9 cellular contexts compared by ENCODE assay signal in the genomic region with DNA sequence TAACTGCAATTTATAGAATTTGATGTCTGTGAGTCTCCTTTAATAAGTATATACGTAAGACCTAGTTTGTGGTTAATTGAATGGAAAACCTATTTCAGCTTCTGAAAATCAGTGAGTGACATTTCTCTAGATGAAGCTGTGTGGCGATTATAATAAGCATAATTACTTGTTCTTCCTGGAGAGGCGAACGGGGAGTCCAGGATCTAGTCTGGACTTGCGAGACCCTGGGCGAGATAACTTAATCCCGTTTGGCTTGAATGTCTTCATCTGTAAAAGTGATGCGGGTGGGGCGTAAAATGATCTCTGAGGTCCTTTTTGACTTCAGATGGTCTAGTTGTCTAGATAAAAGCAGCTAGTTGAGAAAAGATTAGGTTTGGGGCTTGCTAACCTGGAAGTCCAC. TPM values are rescaled to one million over a fixed set of nuclear protein-coding genes. Genes with fewer than 3 reads are reported as not detected.
DNase-seq lines count a peak whose midpoint lies in the region; ATAC-seq and TF ChIP-seq lines count a peak whose summit lies in the region.
"Had no signal": no experiment of that assay in that cellular context is flagged by ENCODE, and none has a peak within 500 bp of the region (broad histone marks: within the 10 kb centered on the region; RNA-seq: fewer than 3 reads in every experiment).

No MANE protein-coding gene starts in this region.

- no peaks in the 10 kb centered on the region for H3K36me3 Mint-ChIP-seq in IgD-negative memory B cell
- no peaks in the 10 kb centered on the region for H3K36me3 Mint-ChIP-seq in central memory CD8-positive, alpha-beta T cell (ENCODE audit: insufficient read depth)

- H3K27ac ChIP-seq in 22Rv1 (peak overlapping the region; percentile 81), muscle layer of duodenum (ENCODE audit: low read length) (peak overlapping the region; percentile 5)

- no peak for ATAC-seq in central memory CD8-positive, alpha-beta T cell (replicated peaks; ENCODE audit: extremely low read depth, poor library complexity, severe bottlenecking)
- ATAC-seq in GM18861 (IDR thresholded peaks at IDR 0.05; ENCODE audit: unreplicated experiment), result no peak

- DNase-seq in central memory CD8-positive, alpha-beta T cell (ENCODE audit: low spot score in 2 of 2), result no peak
- DNase-seq in amygdala (lab: John Stamatoyannopoulos, UW) (no peak), NOMO-1 treated with DMSO at 0.1 percent for 48 hours (lab: John Stamatoyannopoulos, UW; ENCODE audit: unreplicated experiment) (no peak)
- no peak for DNase-seq in central memory CD4-positive, alpha-beta T cell
- DNase-seq: cortex of kidney had no signal

- no peaks in the 10 kb centered on the region for H3K9me3 Mint-ChIP-seq in IgD-negative memory B cell
- no peaks in the 10 kb centered on the region for H3K9me3 Mint-ChIP-seq in central memory CD8-positive, alpha-beta T cell

- no peaks in the 10 kb centered on the region for H3K27me3 ChIP-seq in muscle layer of duodenum (ENCODE audit: low read depth, low read length)

- peak overlapping the region; percentile 83 to 89 for H3K4me3 ChIP-seq in muscle layer of duodenum (ENCODE audit: low read depth in 1 of 2, low read length in 2 of 2)

- no peak for TF ChIP-seq CTCF in 22Rv1 (IDR thresholded peaks at IDR 0.05)

- H3K27me3 Mint-ChIP-seq in IgD-negative memory B cell, result peaks cover 16% of the 10 kb centered on the region
- H3K27me3 Mint-ChIP-seq in central memory CD8-positive, alpha-beta T cell, result peaks cover 35% of the 10 kb centered on the region

- peak overlapping the region; percentile 34 to 79 (median 68) for H3K4me3 Mint-ChIP-seq in IgD-negative memory B cell
- peak overlapping the region; percentile 74 for H3K4me3 Mint-ChIP-seq in central memory CD8-positive, alpha-beta T cell

- H3K4me1 Mint-ChIP-seq in IgD-negative memory B cell, result peaks cover 4 to 7% (median 7%) of the 10 kb centered on the region in 3 donors
- peaks cover 7% of the 10 kb centered on the region for H3K4me1 Mint-ChIP-seq in central memory CD8-positive, alpha-beta T cell

- no peaks in the 10 kb centered on the region for H3K9me3 ChIP-seq in muscle layer of duodenum (ENCODE audit: control insufficient read depth in 1 of 2, low read length in 2 of 2)

- no peaks in the 10 kb centered on the region for H3K36me3 ChIP-seq in muscle layer of duodenum (ENCODE audit: control insufficient read depth in 1 of 2, insufficient read depth in 2 of 2, low read length in 2 of 2)

- no peak overlapping the region for H3K27ac Mint-ChIP-seq in IgD-negative memory B cell
- H3K27ac Mint-ChIP-seq in central memory CD8-positive, alpha-beta T cell (ENCODE audit: low read depth), result no peak overlapping the region

- peaks cover 0 to 8% of the 10 kb centered on the region in 2 donors for H3K4me1 ChIP-seq in muscle layer of duodenum (ENCODE audit: control insufficient read depth in 1 of 2, insufficient read depth in 2 of 2, low read length in 2 of 2)

RNA-seq across cellular contexts. Expression of gene PRRG4, which starts 1.1 kb away (rescaled TPM):
- polyA plus RNA-seq in IgD-negative memory B cell, result not detected

RNA-seq across cellular contexts. Expression of gene CCDC73, which starts 36.3 kb away (rescaled TPM):
- not detected for polyA plus RNA-seq in IgD-negative memory B cell
